ENCODE assay signal across 8 cellular contexts in the genomic region with DNA sequence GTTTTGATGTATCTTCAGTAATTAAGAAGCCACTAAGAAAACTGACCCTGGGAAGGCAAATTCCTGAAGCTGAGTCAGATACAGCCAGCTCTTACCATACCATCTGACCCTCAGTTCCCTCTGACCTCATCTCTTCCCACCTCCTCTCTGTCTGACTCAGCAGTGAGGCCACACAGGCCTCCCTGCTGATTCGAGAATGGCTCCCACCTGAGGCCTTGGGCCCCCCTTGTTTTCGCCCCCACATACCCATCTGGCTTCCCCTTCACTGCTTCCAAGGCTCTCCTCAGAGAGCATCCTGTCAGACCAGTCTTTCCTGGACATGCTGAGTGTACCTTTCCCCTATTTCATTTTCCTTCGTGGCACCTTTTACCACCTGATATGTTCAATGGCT.
DNase-seq lines count a peak whose midpoint lies in the region; ATAC-seq and TF ChIP-seq lines count a peak whose summit lies in the region.

No MANE protein-coding gene starts in this region.

- TF ChIP-seq CTCF in thoracic aorta (IDR thresholded peaks at IDR 0.05), result no peak

- peak overlapping the region; percentile 86 for H3K27ac ChIP-seq in adipose tissue (ENCODE audit: low read depth, low read length)
- peak overlapping the region; percentile 73 to 82 for H3K27ac ChIP-seq in thoracic aorta

- peaks cover 12 to 25% of the 10 kb centered on the region in 2 donors for H3K4me1 ChIP-seq in thoracic aorta (ENCODE audit: control insufficient read depth in 1 of 2, low read depth in 2 of 2)

- peak; percentile 94 for DNase-seq in Caki2 (ENCODE audit: low read depth)
- peak; percentile 98 for DNase-seq in islet precursor cell
- DNase-seq in thoracic aorta (ENCODE audit: low spot score), result peak; percentile 43
- no peak for DNase-seq in NCI-H2196 treated with DMSO at 0.1 percent for 48 hours (lab: John Stamatoyannopoulos, UW; ENCODE audit: unreplicated experiment)
- no peak for DNase-seq in DMS153 (lab: John Stamatoyannopoulos, UW)

- H3K4me3 ChIP-seq in thoracic aorta, result peak overlapping the region; percentile 48

- no peaks in the 10 kb centered on the region for H3K27me3 ChIP-seq in thoracic aorta (replicated peaks; ENCODE audit: insufficient read depth)

- H3K36me3 ChIP-seq in thoracic aorta, result no peaks in the 10 kb centered on the region

- WGBS in adipose tissue, 3 donors, result 43 to 46% (median 46%) methylated on average over 3 of the region's 3 CpGs

- in situ Hi-C loops in Caki2 (cut with HindIII; ENCODE audit: low pct_unique_long_range_greater_than_20kb, low sequenced_read_pairs), result no loop called here

- no peaks in the 10 kb centered on the region for H3K9me3 ChIP-seq in thoracic aorta

- peak; percentile 82 for ATAC-seq in GM19467 (IDR thresholded peaks at IDR 0.05; ENCODE audit: unreplicated experiment)
- peak; percentile 86 for ATAC-seq in HG03460 (IDR thresholded peaks at IDR 0.05; ENCODE audit: unreplicated experiment)
- ATAC-seq in thoracic aorta (ENCODE audit: insufficient number of reproducible peaks, low FRiP score, low read depth), result peak; percentile 92

Comparison
In these comparisons a context has a peak if more than half of its experiments do, and no peak if none do; other contexts are left out.
1. DNase-seq: peak in Caki2 (single experiment), islet precursor cell (single experiment) and thoracic aorta (single experiment); none in NCI-H2196 treated with DMSO at 0.1 percent for 48 hours (single experiment) and DMS153 (single experiment).
2. Peak in every context shown above with its lines, with median percentiles within 50 percentile points of each other: ATAC-seq.